Comparison of ENCODE assay signal across 1 cellular context in the genomic region with DNA sequence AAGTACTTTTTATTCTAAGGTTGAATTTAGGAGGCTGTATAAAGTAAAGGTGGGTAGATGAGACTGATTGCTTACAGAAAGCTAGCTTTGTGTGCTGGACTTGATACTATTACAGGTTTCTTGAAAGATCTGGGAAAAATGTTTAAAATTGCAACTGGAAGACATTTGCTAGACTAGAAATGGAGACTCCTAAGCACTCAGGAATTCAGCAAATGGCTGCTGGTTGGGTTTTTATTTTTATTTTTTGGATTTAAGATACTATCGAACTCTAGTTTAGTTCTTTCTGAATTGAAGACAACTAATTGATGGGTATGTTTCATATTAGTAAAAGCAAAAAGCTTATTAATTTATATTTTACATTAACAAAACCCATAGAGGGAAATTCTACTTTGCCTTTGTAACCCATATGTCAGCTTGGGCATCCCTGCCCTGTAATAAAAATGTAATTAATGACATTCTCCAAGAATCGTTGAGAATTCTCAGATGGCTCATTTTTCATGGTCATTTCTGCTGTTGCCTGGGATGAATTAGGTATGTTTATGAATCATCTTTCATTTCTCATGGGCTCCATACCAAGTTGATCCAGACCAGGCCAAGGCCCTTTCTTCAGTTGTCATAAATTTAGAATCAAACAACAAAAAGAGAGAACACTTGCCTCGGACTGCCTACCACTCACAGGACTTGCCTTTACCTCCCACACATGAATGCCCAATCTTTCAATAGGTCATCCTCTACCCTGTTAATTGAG.
TF ChIP-seq lines count a peak whose summit lies in the region.

No MANE protein-coding gene starts in this region.

TF ChIP-seq in SK-N-SH treated with all-trans-retinoic acid at 6 μM for 48 hours, 23 proteins besides CTCF, POLR2A, EP300 and RAD21 (continued from another document):
- peak; percentile 91 for TF ChIP-seq CREB5 (CRISPR knock-in tag; IDR thresholded peaks at IDR 0.05; ENCODE audit: low read depth)
- TF ChIP-seq, protein P1, sequence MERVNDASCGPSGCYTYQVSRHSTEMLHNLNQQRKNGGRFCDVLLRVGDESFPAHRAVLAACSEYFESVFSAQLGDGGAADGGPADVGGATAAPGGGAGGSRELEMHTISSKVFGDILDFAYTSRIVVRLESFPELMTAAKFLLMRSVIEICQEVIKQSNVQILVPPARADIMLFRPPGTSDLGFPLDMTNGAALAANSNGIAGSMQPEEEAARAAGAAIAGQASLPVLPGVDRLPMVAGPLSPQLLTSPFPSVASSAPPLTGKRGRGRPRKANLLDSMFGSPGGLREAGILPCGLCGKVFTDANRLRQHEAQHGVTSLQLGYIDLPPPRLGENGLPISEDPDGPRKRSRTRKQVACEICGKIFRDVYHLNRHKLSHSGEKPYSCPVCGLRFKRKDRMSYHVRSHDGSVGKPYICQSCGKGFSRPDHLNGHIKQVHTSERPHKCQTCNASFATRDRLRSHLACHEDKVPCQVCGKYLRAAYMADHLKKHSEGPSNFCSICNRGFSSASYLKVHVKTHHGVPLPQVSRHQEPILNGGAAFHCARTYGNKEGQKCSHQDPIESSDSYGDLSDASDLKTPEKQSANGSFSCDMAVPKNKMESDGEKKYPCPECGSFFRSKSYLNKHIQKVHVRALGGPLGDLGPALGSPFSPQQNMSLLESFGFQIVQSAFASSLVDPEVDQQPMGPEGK (CRISPR knock-in tag; IDR thresholded peaks at IDR 0.05; ENCODE audit: borderline replicate concordance): peak; percentile 83
- TF ChIP-seq OSR1 (CRISPR knock-in tag; IDR thresholded peaks at IDR 0.05): no peak
